Comparison of ENCODE assay signal across 17 cellular contexts in the genomic region with DNA sequence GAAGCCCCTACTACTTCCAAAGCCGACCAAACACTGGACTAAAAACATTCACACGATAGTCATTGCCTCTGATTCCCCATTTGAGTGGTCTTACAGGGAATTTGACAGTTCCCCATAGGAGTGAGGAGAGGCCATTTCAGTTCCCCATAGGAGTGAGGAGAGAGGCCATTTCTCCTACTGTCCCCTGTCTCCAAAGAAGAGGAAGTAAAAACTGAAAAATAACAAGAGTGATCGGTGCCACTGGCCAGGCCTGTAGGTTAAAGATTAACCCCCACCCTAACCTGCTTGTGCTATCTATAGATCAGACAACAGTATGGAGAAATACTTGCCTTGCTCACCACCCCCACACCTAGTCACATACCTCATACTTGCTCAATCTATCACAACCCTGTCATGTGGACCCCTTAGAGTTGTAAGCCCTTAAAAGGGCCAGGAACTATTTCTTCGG.
DNase-seq lines count a peak whose midpoint lies in the region; ATAC-seq, FAIRE-seq and TF ChIP-seq lines count a peak whose summit lies in the region.
"Had no signal": no experiment of that assay in that cellular context is flagged by ENCODE, and none has a peak within 500 bp of the region (broad histone marks: within the 10 kb centered on the region; RNA-seq: fewer than 3 reads in every experiment).

No MANE protein-coding gene starts in this region.

- H3K27ac Mint-ChIP-seq in MCF 10A (ENCODE audit: low read depth, unreplicated experiment) = no peak overlapping the region
- H3K27ac Mint-ChIP-seq: activated CD4-positive, alpha-beta T cell treated with anti-CD3 and anti-CD28 coated beads for 36 hours; naive thymus-derived CD4-positive, alpha-beta T cell had no signal

- H3K9me3 Mint-ChIP-seq in MCF 10A (ENCODE audit: unreplicated experiment) = peaks cover 19% of the 10 kb centered on the region

- SMC1A ChIA-PET in GM12878 (lab: Charles Lee; ENCODE audit: uncharacterized antibody, unreplicated experiment) = interaction anchor here (0.7 to 5.4 kb wide), 14 partner anchors 8 to 114 kb away, joined by 3 to 70 read pairs (median 5); no protein-coding TSS in a partner anchor

- no peak overlapping the region for H3K4me2 ChIP-seq in GM12878 (ENCODE audit: control insufficient read depth, insufficient read depth)
- H3K4me2 ChIP-seq: BLaER1 treated with 17β-estradiol and CSF1 and Interleukin-3, amounts not matched to agents 10 nM and 100 nM had no signal

- no peak overlapping the region for H3K9ac ChIP-seq in GM12878 (ENCODE audit: control insufficient read depth, insufficient read depth, low read length)
- H3K9ac ChIP-seq: BLaER1 treated with 17β-estradiol and CSF1 and Interleukin-3, amounts not matched to agents 10 nM and 100 nM had no signal

- TF ChIP-seq POLR2A in GM12878 (IDR thresholded peaks at IDR 0.05; ENCODE audit: low read depth, low read length) (no peak), stomach (IDR thresholded peaks at IDR 0.05) (no peak)

- TF ChIP-seq CTCF in GM12878 (IDR thresholded peaks at IDR 0.05 in 2 of 3, conservative IDR thresholded peaks at IDR 0.05 in 1 of 3; ENCODE audit: control insufficient read depth in 2 of 3, extremely low read depth in 1 of 3, insufficient read depth in 1 of 3, low read depth in 3 of 3, low read length in 3 of 3) (no peak), stomach (IDR thresholded peaks at IDR 0.05) (no peak), MCF 10A (IDR thresholded peaks at IDR 0.05; ENCODE audit: unreplicated experiment) (no peak)

- 24% methylated on average over 4 of the region's 4 CpGs for WGBS in GM12878 (ENCODE audit: insufficient coverage, insufficient replicate concordance, low lambda C conversion rate, missing lambda C conversion rate)
- WGBS in stomach, 5 donors = 65 to 74% (median 70%) methylated on average over 4 of the region's 4 CpGs

- CTCF ChIA-PET in GM12878 (lab: Yijun Ruan, JAX) = interaction anchor here (1.6 to 2.7 kb wide), 2 partner anchors 10 to 60 kb away, joined by 4 to 26 read pairs; no protein-coding TSS in a partner anchor
- CTCF ChIA-PET in MCF 10A (lab: Yijun Ruan, JAX) = no interaction called here

- TF ChIP-seq EP300 in GM12878 (IDR thresholded peaks at IDR 0.05; ENCODE audit: borderline replicate concordance in 1 of 2, control insufficient read depth in 1 of 2, low read depth in 2 of 2, low read length in 2 of 2) = 0 out of 4 replicates have a peak, but pooled peaks of 1 of the 2 experiments have one; percentile 41
- no peak for TF ChIP-seq EP300 in stomach (IDR thresholded peaks at IDR 0.05)

- no peaks in the 10 kb centered on the region for H3K27me3 ChIP-seq in GM12878 (replicated peaks in 1 of 2; ENCODE audit: control insufficient read depth in 2 of 2, insufficient read depth in 2 of 2, low read length in 1 of 2)
- no peaks in the 10 kb centered on the region for H3K27me3 ChIP-seq in stomach
- H3K27me3 ChIP-seq: BLaER1 treated with 17β-estradiol and CSF1 and Interleukin-3, amounts not matched to agents 10 nM and 100 nM; right atrium auricular region had no signal

- no peak for TF ChIP-seq RAD21 in GM12878 (IDR thresholded peaks at IDR 0.05; ENCODE audit: insufficient read depth, low read depth, low read length)

- H2AFZ ChIP-seq in GM12878 (ENCODE audit: control insufficient read depth, low read depth, low read length) = no peak overlapping the region

- H3K36me3 Mint-ChIP-seq in MCF 10A (ENCODE audit: insufficient read depth, unreplicated experiment) = no peaks in the 10 kb centered on the region
- H3K36me3 Mint-ChIP-seq: naive thymus-derived CD4-positive, alpha-beta T cell had no signal

- no peaks in the 10 kb centered on the region for H3K4me1 ChIP-seq in GM12878 (ENCODE audit: control insufficient read depth, insufficient read depth, low read length)
- H3K4me1 ChIP-seq in stomach = peaks cover 0 to 15% (median 2%) of the 10 kb centered on the region in 4 donors
- H3K4me1 ChIP-seq: heart left ventricle, right atrium auricular region had no signal

- BruUV-seq in GM12878 (replicated peaks; lab: Mats Ljungman, UMichigan) = no TSS peak
- BruUV-seq in MCF 10A (replicated peaks; lab: Mats Ljungman, UMichigan) = no TSS peak

- in situ Hi-C loops in GM12878 (cut with MboI) = no loop called here

- RAD21 ChIA-PET in GM12878 (lab: Charles Lee; ENCODE audit: unreplicated experiment) = interaction anchor here (1.3 to 5.7 kb wide), 4 partner anchors 9 to 92 kb away, joined by 3 to 58 read pairs (median 8); no protein-coding TSS in a partner anchor

- no peak for FAIRE-seq in GM12878 (lab: Jason Lieb, UNC)

- no peaks in the 10 kb centered on the region for H3K27me3 Mint-ChIP-seq in MCF 10A (ENCODE audit: insufficient read depth, unreplicated experiment)

- no peaks in the 10 kb centered on the region for H3K36me3 ChIP-seq in GM12878 (ENCODE audit: control insufficient read depth in 2 of 2, insufficient read depth in 2 of 2, low read length in 1 of 2)
- no peaks in the 10 kb centered on the region for H3K36me3 ChIP-seq in stomach
- H3K36me3 ChIP-seq: BLaER1 treated with 17β-estradiol and CSF1 and Interleukin-3, amounts not matched to agents 10 nM and 100 nM; heart left ventricle; right atrium auricular region had no signal

- POLR2A ChIA-PET in GM12878 (lab: Charles Lee) = interaction anchor here (0.9 to 2.3 kb wide), 2 partner anchors 10 to 113 kb away, joined by 3 to 22 read pairs; no protein-coding TSS in a partner anchor
- POLR2A ChIA-PET in MCF 10A (lab: Yijun Ruan, JAX) = no interaction called here

- no peak overlapping the region for H3K4me3 Mint-ChIP-seq in MCF 10A (ENCODE audit: unreplicated experiment)
- H3K4me3 Mint-ChIP-seq: activated CD4-positive, alpha-beta T cell treated with anti-CD3 and anti-CD28 coated beads for 36 hours; naive thymus-derived CD4-positive, alpha-beta T cell had no signal

- intact Hi-C loops in GM12878 (cut with micrococcal nuclease; ENCODE audit: unreplicated experiment) = no loop called here
- intact Hi-C loops in stomach (cut with DNase I; ENCODE audit: low total_unique reads) = no loop called here
- intact Hi-C loops in MCF 10A (cut with micrococcal nuclease) = no loop called here

- DNase-seq in GM12878 (ENCODE audit: low read depth, low spot score) (peak; percentile 27), stomach (peak; percentile 47), MCF 10A (ENCODE audit: unreplicated experiment) (no peak), substantia nigra (lab: John Stamatoyannopoulos, UW) (no peak), medulla oblongata (ENCODE audit: extremely low spot score) (no peak)
- DNase-seq: activated CD4-positive, alpha-beta T cell treated with anti-CD3 and anti-CD28 coated beads for 36 hours; EL; heart left ventricle; kidney glomerular epithelial cell; naive thymus-derived CD4-positive, alpha-beta T cell; NCI-H2171; stimulated activated naive CD4-positive, alpha-beta T cell treated with Interleukin-2 at 50 U/mL for 16 hours had no signal

- H3K4me3 ChIP-seq in GM12878 = no peak overlapping the region
- no peak overlapping the region for H3K4me3 ChIP-seq in stomach
- H3K4me3 ChIP-seq: BLaER1 treated with 17β-estradiol and CSF1 and Interleukin-3, amounts not matched to agents 10 nM and 100 nM; heart left ventricle; right atrium auricular region had no signal

- H3K9me3 ChIP-seq in GM12878 (replicated peaks; ENCODE audit: control insufficient read depth, insufficient read depth, low read length) (no peaks in the 10 kb centered on the region; the same call in 2 of the 3 replicates), stomach (no peaks in the 10 kb centered on the region)
- H3K9me3 ChIP-seq: heart left ventricle, right atrium auricular region had no signal

- no peaks in the 10 kb centered on the region for H4K20me1 ChIP-seq in GM12878 (ENCODE audit: control insufficient read depth, insufficient read depth)
- H4K20me1 ChIP-seq: BLaER1 treated with 17β-estradiol and CSF1 and Interleukin-3, amounts not matched to agents 10 nM and 100 nM had no signal

- no peaks in the 10 kb centered on the region for H3K79me2 ChIP-seq in GM12878 (ENCODE audit: control insufficient read depth, insufficient read depth, low read length)

- ATAC-seq in GM18909 (IDR thresholded peaks at IDR 0.05; ENCODE audit: poor library complexity, unreplicated experiment) (peak; percentile 66), HG02943 (IDR thresholded peaks at IDR 0.05; ENCODE audit: low read depth, unreplicated experiment) (peak; percentile 57), GM12878 (peak; percentile 82)
- ATAC-seq: activated CD4-positive, alpha-beta T cell treated with anti-CD3 and anti-CD28 coated beads for 36 hours; heart left ventricle; naive thymus-derived CD4-positive, alpha-beta T cell had no signal

- no peak overlapping the region for H3K27ac ChIP-seq in GM12878 (ENCODE audit: control insufficient read depth, insufficient read depth)
- H3K27ac ChIP-seq in stomach = peak overlapping the region in 1 of 5 donors; percentile 22
- no peak overlapping the region for H3K27ac ChIP-seq in substantia nigra (ENCODE audit: low read depth, low read length, poor library complexity, severe bottlenecking)
- H3K27ac ChIP-seq: BLaER1 treated with 17β-estradiol and CSF1 and Interleukin-3, amounts not matched to agents 10 nM and 100 nM; epithelial cell of prostate; heart left ventricle; right atrium auricular region had no signal

- no peaks in the 10 kb centered on the region for H3K4me1 Mint-ChIP-seq in MCF 10A (ENCODE audit: insufficient read depth, unreplicated experiment)
- H3K4me1 Mint-ChIP-seq: activated CD4-positive, alpha-beta T cell treated with anti-CD3 and anti-CD28 coated beads for 36 hours; naive thymus-derived CD4-positive, alpha-beta T cell had no signal

TF ChIP-seq in GM12878, 131 proteins besides CTCF, POLR2A, EP300 and RAD21 (continues in another document):
- TF ChIP-seq NR2F1 (conservative IDR thresholded peaks at IDR 0.05) (peak; percentile 68), ZBTB33 (IDR thresholded peaks at IDR 0.05) (no peak), TCF12 (IDR thresholded peaks at IDR 0.05; ENCODE audit: low read depth, low read length) (no peak), CBX3 (IDR thresholded peaks at IDR 0.05; ENCODE audit: borderline replicate concordance, low read depth) (no peak), IKZF2 (IDR thresholded peaks at IDR 0.05) (peak; percentile 85 to 89; a peak in 3 of 4 replicates), ZNF384 (IDR thresholded peaks at IDR 0.05; ENCODE audit: borderline replicate concordance, low read depth, low read length) (no peak)

Comparison
In these comparisons a context has a peak if more than half of its experiments do, and no peak if none do; other contexts are left out.
1. DNase-seq: peak in GM12878 (single experiment) and stomach (single experiment); none in MCF 10A (single experiment), substantia nigra (0 of 49) and medulla oblongata (single experiment).
2. Peak in every context shown above with its lines, with median percentiles within 50 percentile points of each other: ATAC-seq.